Comparison of ENCODE assay signal across 10 cellular contexts in genomic region chr7:1156782-1157535, GRCh38. TPM values are rescaled to one million over a fixed set of nuclear protein-coding genes. Genes with fewer than 3 reads are reported as not detected.
DNase-seq lines count a peak whose midpoint lies in the region; ATAC-seq and TF ChIP-seq lines count a peak whose summit lies in the region.
"Had no signal": no experiment of that assay in that cellular context is flagged by ENCODE, and none has a peak within 500 bp of the region (broad histone marks: within the 10 kb centered on the region; RNA-seq: fewer than 3 reads in every experiment).

No MANE protein-coding gene starts in this region.

- TF ChIP-seq CTCF in transverse colon (IDR thresholded peaks at IDR 0.05): no peak

- peak overlapping the region in 3 of 4 donors; percentile 36 to 53 (median 37) for H3K27ac ChIP-seq in transverse colon

- CTCF ChIA-PET in activated CD4-positive, alpha-beta T cell treated with anti-CD3 and anti-CD28 coated beads for 36 hours (lab: Charles Lee): interaction anchor here (0.6 to 2.2 kb wide), 3 partner anchors 19 to 91 kb away, joined by 3 to 7 read pairs (median 4); a partner anchor contains a TSS
- CTCF ChIA-PET in T-cell (lab: Charles Lee): no interaction called here

- peaks cover 41% of the 10 kb centered on the region for H3K36me3 Mint-ChIP-seq in activated CD4-positive, alpha-beta T cell treated with anti-CD3 and anti-CD28 coated beads for 36 hours (ENCODE audit: low read depth)
- H3K36me3 Mint-ChIP-seq in T-cell: peaks cover 35% of the 10 kb centered on the region

- H3K4me1 Mint-ChIP-seq in activated CD4-positive, alpha-beta T cell treated with anti-CD3 and anti-CD28 coated beads for 36 hours: peaks cover 22% of the 10 kb centered on the region
- H3K4me1 Mint-ChIP-seq in T-cell: peaks cover 22 to 30% (median 25%) of the 10 kb centered on the region in 3 donors

- peaks cover 0 to 36% (median 15%) of the 10 kb centered on the region in 4 donors for H3K36me3 ChIP-seq in transverse colon

- TF ChIP-seq POLR2A in transverse colon (IDR thresholded peaks at IDR 0.05): no peak

- no peak overlapping the region for H3K27ac Mint-ChIP-seq in activated CD4-positive, alpha-beta T cell treated with anti-CD3 and anti-CD28 coated beads for 36 hours
- no peak overlapping the region for H3K27ac Mint-ChIP-seq in T-cell
- H3K27ac Mint-ChIP-seq: dendritic cell treated with granulocyte-macrophage colony-stimulating factor and Interleukin-4, amounts not matched to agents 40 ng/mL and 50 ng/mL, for 4 days had no signal

- H3K4me1 ChIP-seq in transverse colon: peaks cover 8 to 38% (median 32%) of the 10 kb centered on the region in 4 donors

- intact Hi-C loops in activated CD4-positive, alpha-beta T cell treated with anti-CD3 and anti-CD28 coated beads for 36 hours (cut with DNase I, micrococcal nuclease): no loop called here
- intact Hi-C loops in transverse colon (cut with DNase I; ENCODE audit: low total_unique reads): no loop called here

- H3K27me3 Mint-ChIP-seq in activated CD4-positive, alpha-beta T cell treated with anti-CD3 and anti-CD28 coated beads for 36 hours: no peaks in the 10 kb centered on the region
- no peaks in the 10 kb centered on the region for H3K27me3 Mint-ChIP-seq in T-cell
- H3K27me3 Mint-ChIP-seq: dendritic cell treated with granulocyte-macrophage colony-stimulating factor and Interleukin-4, amounts not matched to agents 40 ng/mL and 50 ng/mL, for 4 days had no signal

- no peak for DNase-seq in activated CD4-positive, alpha-beta T cell treated with anti-CD3 and anti-CD28 coated beads for 36 hours
- no peak for DNase-seq in activated CD4-positive, alpha-beta T cell treated with anti-CD3 and anti-CD28 coated beads for 1 hour
- DNase-seq in T-cell: no peak
- DNase-seq in hepatic stellate cell (ENCODE audit: low spot score): peak; percentile 61
- peak; percentile 63 for DNase-seq in transverse colon
- DNase-seq in stimulated activated CD4-positive, alpha-beta T cell treated with anti-CD3 and anti-CD28 coated beads, Interleukin-1b, Interleukin-23, amount 100 ng/mL, for 48 hours: no peak
- no peak for DNase-seq in epidermal melanocyte (ENCODE audit: insufficient read length, low spot score)
- DNase-seq in hypothalamus (lab: John Stamatoyannopoulos, UW): no peak
- DNase-seq: T-helper 2 cell had no signal

- no peaks in the 10 kb centered on the region for H3K9me3 ChIP-seq in transverse colon

- ATAC-seq in activated CD4-positive, alpha-beta T cell treated with anti-CD3 and anti-CD28 coated beads for 36 hours: no peak
- no peak for ATAC-seq in T-cell (replicated peaks in 1 of 4)

- no peaks in the 10 kb centered on the region for H3K27me3 ChIP-seq in transverse colon

- in situ Hi-C loops in transverse colon (cut with MboI; ENCODE audit: low pct_ligation_motif_present in 1 of 4, low pct_unique_long_range_greater_than_20kb in 1 of 4, low sequenced_read_pairs in 3 of 4): loop anchor here in 2 of 4 donors (25.0 kb wide), 1 partner anchor 170 kb away; the partner anchor contains the start of genes COX19 (in 2 of the 2) and CYP2W1 (in 2 of the 2)

- H3K4me3 Mint-ChIP-seq in activated CD4-positive, alpha-beta T cell treated with anti-CD3 and anti-CD28 coated beads for 36 hours: peak overlapping the region; percentile 80
- peak overlapping the region; percentile 80 to 86 (median 83) for H3K4me3 Mint-ChIP-seq in T-cell
- H3K4me3 Mint-ChIP-seq: dendritic cell treated with granulocyte-macrophage colony-stimulating factor and Interleukin-4, amounts not matched to agents 40 ng/mL and 50 ng/mL, for 4 days had no signal

- no peaks in the 10 kb centered on the region for H3K9me3 Mint-ChIP-seq in activated CD4-positive, alpha-beta T cell treated with anti-CD3 and anti-CD28 coated beads for 36 hours (ENCODE audit: low read depth)
- no peaks in the 10 kb centered on the region for H3K9me3 Mint-ChIP-seq in T-cell
- H3K9me3 Mint-ChIP-seq: dendritic cell treated with granulocyte-macrophage colony-stimulating factor and Interleukin-4, amounts not matched to agents 40 ng/mL and 50 ng/mL, for 4 days had no signal

- POLR2A ChIA-PET in activated CD4-positive, alpha-beta T cell treated with anti-CD3 and anti-CD28 coated beads for 36 hours (lab: Charles Lee): interaction anchor here (0.7 to 1.0 kb wide), 2 partner anchors 19 to 31 kb away, joined by 3 to 7 read pairs; a partner anchor contains a TSS
- POLR2A ChIA-PET in T-cell (lab: Charles Lee): no interaction called here

- no peak overlapping the region for H3K4me3 ChIP-seq in transverse colon

- no peak for TF ChIP-seq EP300 in transverse colon (IDR thresholded peaks at IDR 0.05; ENCODE audit: low read depth)

- WGBS in transverse colon (ENCODE audit: low coverage in 1 of 2), 2 donors: 45 to 79% methylated on average over 4 to 10 of the region's 10 CpGs

RNA-seq across cellular contexts. Expression of gene ZFAND2A, which starts 3.0 kb away (rescaled TPM):
- total RNA-seq in activated CD4-positive, alpha-beta T cell treated with anti-CD3 and anti-CD28 coated beads for 36 hours: 10 to 100 TPM; 21.6 to 25.2 TPM
- total RNA-seq in T-cell (10 to 100 TPM; 26.6 to 77.3 (median 30.1) TPM), transverse colon (100 to 1,000 TPM in 1 of 4 donors, 10 to 100 TPM in 3; 33.3 to 124 (median 53.1) TPM)

Comparison
In these comparisons a context has a peak if more than half of its experiments do, and no peak if none do; other contexts are left out.
1. DNase-seq: peak in hepatic stellate cell (single experiment) and transverse colon (single experiment); none in activated CD4-positive, alpha-beta T cell treated with anti-CD3 and anti-CD28 coated beads for 36 hours (single experiment), activated CD4-positive, alpha-beta T cell treated with anti-CD3 and anti-CD28 coated beads for 1 hour (single experiment), T-cell (0 of 34), stimulated activated CD4-positive, alpha-beta T cell treated with anti-CD3 and anti-CD28 coated beads, Interleukin-1b, Interleukin-23, amount 100 ng/mL, for 48 hours (single experiment), epidermal melanocyte (single experiment) and hypothalamus (0 of 51).